Comparison of ENCODE assay signal across 16 cellular contexts in the genomic region with DNA sequence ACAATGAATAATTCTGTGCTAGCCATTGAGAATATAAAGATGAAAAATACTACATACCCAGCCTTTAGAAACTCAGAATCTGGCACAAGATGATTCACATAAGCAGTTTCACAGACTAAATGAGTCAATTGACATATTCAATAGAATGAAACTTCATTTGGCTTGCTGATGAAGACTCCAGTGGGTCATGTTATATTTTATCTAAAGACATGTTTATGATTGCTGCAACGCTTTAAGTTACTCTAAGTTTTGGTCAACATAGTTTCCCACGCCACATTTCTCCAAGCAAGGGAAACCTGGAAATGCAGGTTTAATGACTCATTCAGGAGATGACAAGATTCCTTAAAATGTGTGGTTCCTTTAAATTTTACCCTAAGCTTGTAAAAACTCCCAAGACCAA. TPM values are rescaled to one million over a fixed set of nuclear protein-coding genes. Genes with fewer than 3 reads are reported as not detected.
A peak's percentile ranks its signal among the peaks of the same experiment; 100 is the strongest.
DNase-seq lines count a peak whose midpoint lies in the region; ATAC-seq, FAIRE-seq and TF ChIP-seq lines count a peak whose summit lies in the region.
"Had no signal": no experiment of that assay in that cellular context is flagged by ENCODE, and none has a peak within 500 bp of the region (broad histone marks: within the 10 kb centered on the region; RNA-seq: fewer than 3 reads in every experiment).

No MANE protein-coding gene starts in this region.

- H3K79me1 ChIP-seq in IMR-90 (ENCODE audit: low read depth in 1 of 2, low read length in 2 of 2) (peaks cover 8 to 14% of the 10 kb centered on the region in 2 experiments; a peak in 3 of 4 replicates), mesenchymal stem cell (replicated peaks; ENCODE audit: low read length, poor library complexity, severe bottlenecking) (peaks cover 4% of the 10 kb centered on the region)

- H4K5ac ChIP-seq in IMR-90 (ENCODE audit: low read depth, low read length), result no peak overlapping the region

- no peaks in the 10 kb centered on the region for H3K9me3 ChIP-seq in IMR-90 (ENCODE audit: control insufficient read depth, insufficient read depth, low read length)
- H3K9me3 ChIP-seq in mesenchymal stem cell (ENCODE audit: control insufficient read depth, low read length), result no peaks in the 10 kb centered on the region
- no peaks in the 10 kb centered on the region for H3K9me3 ChIP-seq in small intestine (ENCODE audit: control insufficient read depth, low read depth)
- H3K9me3 ChIP-seq: ascending aorta, mucosa of descending colon had no signal

- TF ChIP-seq POLR2A in IMR-90 (IDR thresholded peaks at IDR 0.05; ENCODE audit: low read depth, low read length), result no peak

- no peaks in the 10 kb centered on the region for H3K27me3 Mint-ChIP-seq in Calu3 (ENCODE audit: unreplicated experiment)
- H3K27me3 Mint-ChIP-seq: stimulated activated naive CD8-positive, alpha-beta T cell treated with anti-CD3 and anti-CD28 coated beads, Interleukin-15, Interleukin-2, amounts not matched to agents 100 ng/mL and 50 ng/mL, for 24 hours had no signal

- dilution Hi-C loops in IMR-90 (cut with HindIII; ENCODE audit: low sequenced_read_pairs, unreplicated experiment), result no loop called here

- H3K9ac ChIP-seq in IMR-90 (ENCODE audit: low read depth, low read length) (no peak overlapping the region), mesenchymal stem cell (ENCODE audit: low read length) (no peak overlapping the region)

- H2BK12ac ChIP-seq in mesenchymal stem cell (ENCODE audit: low read length in 2 of 2), result no peak overlapping the region

- peaks cover 7% of the 10 kb centered on the region; the same call in 1 of the 2 replicates for H3K9me1 ChIP-seq in IMR-90 (ENCODE audit: insufficient read depth, low read length)

- no peak overlapping the region for H2AFZ ChIP-seq in IMR-90 (replicated peaks; ENCODE audit: low read length, poor library complexity)
- no peak overlapping the region for H2AFZ ChIP-seq in mesenchymal stem cell (ENCODE audit: low read depth, low read length)

- peaks cover 13% of the 10 kb centered on the region for H3K4me1 Mint-ChIP-seq in Calu3 (ENCODE audit: low read depth, unreplicated experiment)

- no peak overlapping the region for H3K4me3 ChIP-seq in IMR-90 (ENCODE audit: insufficient read depth, low read depth, low read length)
- no peak overlapping the region for H3K4me3 ChIP-seq in astrocyte of the spinal cord (ENCODE audit: low read depth, low read length)
- H3K4me3 ChIP-seq in mesenchymal stem cell (ENCODE audit: insufficient read depth in 1 of 2, low read depth in 1 of 2, low read length in 2 of 2), result no peak overlapping the region
- H3K4me3 ChIP-seq in small intestine (ENCODE audit: low read depth in 1 of 2, low read length in 2 of 2), result no peak overlapping the region
- H3K4me3 ChIP-seq: ascending aorta, mucosa of descending colon had no signal

- no peaks in the 10 kb centered on the region for H3K9me3 Mint-ChIP-seq in Calu3 (ENCODE audit: low read depth, unreplicated experiment)
- H3K9me3 Mint-ChIP-seq: stimulated activated naive CD8-positive, alpha-beta T cell treated with anti-CD3 and anti-CD28 coated beads, Interleukin-15, Interleukin-2, amounts not matched to agents 100 ng/mL and 50 ng/mL, for 24 hours had no signal

- H3K27me3 ChIP-seq in IMR-90 (ENCODE audit: control insufficient read depth, insufficient read depth, low read length), result no peaks in the 10 kb centered on the region
- H3K27me3 ChIP-seq in mesenchymal stem cell (ENCODE audit: control insufficient read depth in 1 of 2, insufficient read depth in 1 of 2, low read length in 2 of 2), result no peaks in the 10 kb centered on the region
- no peaks in the 10 kb centered on the region for H3K27me3 ChIP-seq in small intestine (ENCODE audit: control insufficient read depth in 2 of 2, insufficient read depth in 2 of 2, low read length in 2 of 2)
- H3K27me3 ChIP-seq: ascending aorta had no signal

- no peaks in the 10 kb centered on the region for H4K20me1 ChIP-seq in IMR-90 (ENCODE audit: insufficient read depth, low read length)

- H3K36me3 ChIP-seq in IMR-90 (ENCODE audit: control insufficient read depth, insufficient read depth, low read length), result peaks cover 5% of the 10 kb centered on the region; the same call in 1 of the 2 replicates
- H3K36me3 ChIP-seq in mesenchymal stem cell (ENCODE audit: control insufficient read depth in 1 of 2, insufficient read depth in 2 of 2, low read depth in 1 of 2, low read length in 2 of 2), result no peaks in the 10 kb centered on the region
- no peaks in the 10 kb centered on the region for H3K36me3 ChIP-seq in small intestine (ENCODE audit: control insufficient read depth in 2 of 2, insufficient read depth in 2 of 2, low read length in 2 of 2)
- H3K36me3 ChIP-seq: ascending aorta had no signal

- H3K18ac ChIP-seq in IMR-90 (ENCODE audit: low read depth, low read length) (0 out of 2 replicates have a peak overlapping the region, but pooled peaks have one; percentile 27), mesenchymal stem cell (ENCODE audit: low read depth in 1 of 2, low read length in 2 of 2) (no peak overlapping the region)

- BruUV-seq in Calu3 (replicated peaks; lab: Mats Ljungman, UMichigan), result no TSS peak
- no TSS peak for BruUV-seq in IMR-90 (replicated peaks; lab: Mats Ljungman, UMichigan)

- H3K4ac ChIP-seq in IMR-90 (ENCODE audit: low read depth, low read length), result no peak overlapping the region
- H3K4ac ChIP-seq in mesenchymal stem cell (ENCODE audit: low read depth in 1 of 2, low read length in 2 of 2), result no peak overlapping the region

- no peaks in the 10 kb centered on the region for H3K36me3 Mint-ChIP-seq in Calu3 (ENCODE audit: insufficient read depth, unreplicated experiment)

- no peak overlapping the region for H3K56ac ChIP-seq in IMR-90 (ENCODE audit: extremely low read depth, insufficient read depth, low read length)

- H3K4me2 ChIP-seq in IMR-90 (ENCODE audit: low read depth, low read length), result peak overlapping the region; percentile 63
- no peak overlapping the region for H3K4me2 ChIP-seq in mesenchymal stem cell (ENCODE audit: low read length, poor library complexity, severe bottlenecking)

- H3K14ac ChIP-seq in IMR-90 (replicated peaks; ENCODE audit: low read depth, low read length) (no peak overlapping the region), mesenchymal stem cell (ENCODE audit: low read length in 2 of 2) (no peak overlapping the region)

- no peak for TF ChIP-seq RAD21 in IMR-90 (IDR thresholded peaks at IDR 0.05; ENCODE audit: low read length)

- ATAC-seq in IMR-90 (ENCODE audit: low read depth) (no peak; the same call in 1 of the 2 replicates), HG03460 (IDR thresholded peaks at IDR 0.05; ENCODE audit: unreplicated experiment) (no peak)
- ATAC-seq: mucosa of descending colon had no signal

- no peak overlapping the region for H3K23ac ChIP-seq in IMR-90 (ENCODE audit: low read depth, low read length)
- no peak overlapping the region for H3K23ac ChIP-seq in mesenchymal stem cell (ENCODE audit: low read length in 2 of 2)

- no peak overlapping the region for H2AK5ac ChIP-seq in IMR-90 (ENCODE audit: low read depth, low read length)
- H2AK5ac ChIP-seq in mesenchymal stem cell (ENCODE audit: low read length, severe bottlenecking), result no peak overlapping the region

- no peak overlapping the region for H2BK20ac ChIP-seq in IMR-90 (ENCODE audit: low read depth, low read length)

- H3K27ac ChIP-seq in IMR-90 (ENCODE audit: insufficient read depth, low read length) (0 out of 2 replicates have a peak overlapping the region, but pooled peaks have one; percentile 7), mesenchymal stem cell (ENCODE audit: low read length, poor library complexity, severe bottlenecking) (no peak overlapping the region), small intestine (ENCODE audit: low read depth in 1 of 2, low read length in 1 of 2) (no peak overlapping the region)
- H3K27ac ChIP-seq: ascending aorta, VCaP had no signal

- intact Hi-C loops in Calu3 (cut with micrococcal nuclease; ENCODE audit: unreplicated experiment), result loop anchor here (2.0 kb wide), 2 partner anchors 39 to 211 kb away; no protein-coding TSS in a partner anchor
- intact Hi-C loops in IMR-90 (cut with micrococcal nuclease), result loop anchor here (1.0 kb wide), 1 partner anchor 212 kb away; no protein-coding TSS in a partner anchor

- POLR2A ChIA-PET in IMR-90 (lab: Charles Lee; ENCODE audit: unreplicated experiment), result no interaction called here

- TF ChIP-seq CTCF in Calu3 (IDR thresholded peaks at IDR 0.05; ENCODE audit: unreplicated experiment), result no peak
- TF ChIP-seq CTCF in IMR-90 (conservative IDR thresholded peaks at IDR 0.05; ENCODE audit: low read depth, low read length), result no peak
- no peak for TF ChIP-seq CTCF in astrocyte of the spinal cord (IDR thresholded peaks at IDR 0.05; ENCODE audit: low read depth, low read length)

- H2BK5ac ChIP-seq in IMR-90 (ENCODE audit: low read depth, low read length, poor library complexity, severe bottlenecking) (peak overlapping the region; percentile 63), mesenchymal stem cell (ENCODE audit: low read depth, low read length, poor library complexity, severe bottlenecking) (no peak overlapping the region)

- no CpG with 5 or more reads among the region's 2 CpGs for WGBS in IMR-90 (ENCODE audit: extremely low coverage in 2 of 2, insufficient read length in 1 of 2), 2 experiments
- WGBS in mesenchymal stem cell, result 6% methylated on average over 2 of the region's 2 CpGs
- 69 to 77% (median 73%) methylated on average over 2 of the region's 2 CpGs for WGBS in small intestine, 3 donors

- H2BK120ac ChIP-seq in IMR-90 (ENCODE audit: low read depth, low read length) (no peak overlapping the region; the same call in 1 of the 2 replicates), mesenchymal stem cell (ENCODE audit: low read depth, low read length) (no peak overlapping the region)

- peak overlapping the region; percentile 60 for H3K27ac Mint-ChIP-seq in Calu3 (ENCODE audit: unreplicated experiment)
- H3K27ac Mint-ChIP-seq: stimulated activated naive CD8-positive, alpha-beta T cell treated with anti-CD3 and anti-CD28 coated beads, Interleukin-15, Interleukin-2, amounts not matched to agents 100 ng/mL and 50 ng/mL, for 24 hours had no signal

- H3K4me1 ChIP-seq in IMR-90 (ENCODE audit: control insufficient read depth, insufficient read depth, low read length), result peaks cover 9% of the 10 kb centered on the region
- H3K4me1 ChIP-seq in mesenchymal stem cell (ENCODE audit: control insufficient read depth, insufficient read depth, low read depth, low read length), result no peaks in the 10 kb centered on the region
- H3K4me1 ChIP-seq in small intestine (ENCODE audit: control insufficient read depth in 2 of 2, insufficient read depth in 1 of 2, low read depth in 1 of 2, low read length in 1 of 2), result no peaks in the 10 kb centered on the region
- H3K4me1 ChIP-seq: ascending aorta had no signal

- in situ Hi-C loops in IMR-90 (cut with MboI; ENCODE audit: low sequenced_read_pairs) (no loop called here), astrocyte of the spinal cord (cut with HindIII; ENCODE audit: low sequenced_read_pairs) (no loop called here)

- no peak overlapping the region for H3K4me3 Mint-ChIP-seq in Calu3 (ENCODE audit: low read depth, unreplicated experiment)
- H3K4me3 Mint-ChIP-seq: stimulated activated naive CD8-positive, alpha-beta T cell treated with anti-CD3 and anti-CD28 coated beads, Interleukin-15, Interleukin-2, amounts not matched to agents 100 ng/mL and 50 ng/mL, for 24 hours had no signal

- H4K8ac ChIP-seq in IMR-90 (ENCODE audit: low read depth in 2 of 2, low read length in 2 of 2), result no peak overlapping the region
- H4K8ac ChIP-seq in mesenchymal stem cell (ENCODE audit: low read length), result no peak overlapping the region

- DNase-seq in Calu3, result no peak
- peak; percentile 79 for DNase-seq in IMR-90
- DNase-seq in astrocyte of the spinal cord (ENCODE audit: low read depth, low spot score), result peak; percentile 56
- DNase-seq in mesenchymal stem cell, result peak; percentile 84
- DNase-seq in NCI-H1092 (lab: John Stamatoyannopoulos, UW), result no peak
- DNase-seq in small intestine, result no peak
- DNase-seq in activated effector memory CD4-positive, alpha-beta T cell treated with Interleukin-2 at 50 U/mL for 16 hours, result no peak
- DNase-seq: mucosa of descending colon; NCI-H1105 treated with DMSO at 0.1 percent for 48 hours; NCI-H524; stimulated activated CD4-positive, alpha-beta T cell treated with anti-CD3 and anti-CD28 coated beads, Interleukin-4, amount 100 ng/mL, for 4 hours had no signal

- H4K91ac ChIP-seq in IMR-90 (ENCODE audit: insufficient read depth, low read depth, low read length) (no peak overlapping the region), mesenchymal stem cell (ENCODE audit: low read length) (no peak overlapping the region)

- H2BK15ac ChIP-seq in IMR-90 (ENCODE audit: low read depth, low read length) (no peak overlapping the region), mesenchymal stem cell (ENCODE audit: low read depth, poor library complexity, severe bottlenecking) (no peak overlapping the region)

- CTCF ChIA-PET in Calu3 (lab: Charles Lee), result no interaction called here
- CTCF ChIA-PET in IMR-90 (lab: Yijun Ruan, JAX), result no interaction called here

- no peak overlapping the region for H2AK9ac ChIP-seq in IMR-90 (replicated peaks; ENCODE audit: low read depth, low read length, poor library complexity)

- FAIRE-seq in small intestine (lab: Jason Lieb, UNC), result no peak
- FAIRE-seq: H1 had no signal

RNA-seq across cellular contexts. Expression of a gene that starts 6.8 kb away (rescaled TPM):
- total RNA-seq in Calu3 (2022), result 20.2 and 24.3 TPM in 2 replicates
- 187 and 213 TPM in 2 replicates for total RNA-seq in IMR-90 (2012; rRNA removed)
- polyA plus RNA-seq in IMR-90 (2012; rRNA removed), result 27.0 and 31.2 TPM in 2 replicates
- polyA plus RNA-seq in IMR-90 (2012; cell fraction: cytosol; rRNA removed), result 4.9 and 6.8 TPM in 2 replicates
- polyA plus RNA-seq in IMR-90 (2012; cell fraction: nucleus; rRNA removed; ENCODE audit: low replicate concordance), result 2.4 and 22.8 TPM in 2 replicates
- polyA plus RNA-seq in mesenchymal stem cell (2013, experiment 1 of 2), result 73.1 TPM
- 75.5 TPM for polyA plus RNA-seq in mesenchymal stem cell (2013, experiment 2 of 2)
- 1 to 10 TPM in 1 of 3 donors, not detected in 2; 2.4 TPM for polyA plus RNA-seq in small intestine

Comparison
In these comparisons a context has a peak if more than half of its experiments do, and no peak if none do; other contexts are left out.
1. DNase-seq: peak in IMR-90 (single experiment), astrocyte of the spinal cord (single experiment) and mesenchymal stem cell (single experiment); none in Calu3 (single experiment), NCI-H1092 (single experiment), small intestine (single experiment) and activated effector memory CD4-positive, alpha-beta T cell treated with Interleukin-2 at 50 U/mL for 16 hours (single experiment).